In the genomic region with DNA sequence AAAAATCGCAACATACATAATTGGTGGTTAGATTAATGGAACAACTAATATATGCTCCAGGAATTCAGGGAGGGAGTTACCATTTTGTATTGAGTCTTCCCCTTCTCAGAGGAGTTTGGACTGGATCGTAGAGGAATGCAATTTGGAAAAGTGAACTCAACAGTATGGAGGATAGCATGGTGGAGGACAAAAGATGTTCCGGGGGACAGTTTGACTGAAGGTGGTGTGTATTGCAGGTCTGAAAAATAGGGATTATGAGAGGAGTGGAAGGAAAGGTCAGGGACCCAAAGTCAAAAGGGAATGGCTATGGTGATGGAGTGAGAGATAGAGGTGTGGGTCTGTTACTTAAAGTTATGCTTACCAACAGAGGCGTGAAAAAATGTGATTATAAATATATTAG, we compare ENCODE assay signal across 8 cellular contexts. TPM values are rescaled to one million over a fixed set of nuclear protein-coding genes. Genes with fewer than 3 reads are reported as not detected.
A peak's percentile ranks its signal among the peaks of the same experiment; 100 is the strongest.
DNase-seq lines count a peak whose midpoint lies in the region; ATAC-seq and TF ChIP-seq lines count a peak whose summit lies in the region.

No MANE protein-coding gene starts in this region.

- no peaks in the 10 kb centered on the region for H3K27me3 ChIP-seq in BE2C
- H3K27me3 ChIP-seq in dorsolateral prefrontal cortex: no peaks in the 10 kb centered on the region

- H3K27me3 Mint-ChIP-seq in natural killer cell treated with Interleukin-12 subunit alpha and Interleukin-12 subunit beta and Interleukin-15 and Interleukin-18, amount 100 ng/mL, for 72 hours: no peaks in the 10 kb centered on the region

- no peaks in the 10 kb centered on the region; the same call in 1 of the 2 replicates for H3K4me1 ChIP-seq in BE2C

- H3K4me3 Mint-ChIP-seq in natural killer cell treated with Interleukin-12 subunit alpha and Interleukin-12 subunit beta and Interleukin-15 and Interleukin-18, amount 100 ng/mL, for 72 hours: peak overlapping the region; percentile 74

- H3K4me3 ChIP-seq in BE2C (ENCODE audit: low read depth, low read length): peak overlapping the region; percentile 71
- peak overlapping the region; percentile 79 for H3K4me3 ChIP-seq in LNCaP clone FGC (ENCODE audit: low read depth, low read length)
- peak overlapping the region in 58 of 59 donors; percentile 59 to 95 (median 89) for H3K4me3 ChIP-seq in dorsolateral prefrontal cortex

- H3K9me3 Mint-ChIP-seq in natural killer cell treated with Interleukin-12 subunit alpha and Interleukin-12 subunit beta and Interleukin-15 and Interleukin-18, amount 100 ng/mL, for 72 hours: no peaks in the 10 kb centered on the region

- H3K27ac ChIP-seq in dorsolateral prefrontal cortex: peak overlapping the region in 10 of 59 donors; percentile 10 to 93 (median 85)

- intact Hi-C loops in dorsolateral prefrontal cortex (cut with DNase I): no loop called here

- TF ChIP-seq CTCF in BE2C (IDR thresholded peaks at IDR 0.05; ENCODE audit: low read depth, low read length): no peak
- TF ChIP-seq CTCF in LNCaP clone FGC (IDR thresholded peaks at IDR 0.05; ENCODE audit: control insufficient read depth, extremely low read depth, insufficient read depth): no peak
- TF ChIP-seq CTCF in dorsolateral prefrontal cortex (IDR thresholded peaks at IDR 0.05 in 54 of 56, conservative IDR thresholded peaks at IDR 0.05 in 2 of 56; ENCODE audit: low read depth in 1 of 56, partially characterized antibody in 56 of 56): no peak

- ATAC-seq in natural killer cell treated with Interleukin-12 subunit alpha and Interleukin-12 subunit beta and Interleukin-15 and Interleukin-18, amount 100 ng/mL, for 72 hours: no peak

- H3K4me1 Mint-ChIP-seq in natural killer cell treated with Interleukin-12 subunit alpha and Interleukin-12 subunit beta and Interleukin-15 and Interleukin-18, amount 100 ng/mL, for 72 hours (ENCODE audit: low read depth in 2 of 2): peaks cover 20 to 32% of the 10 kb centered on the region in 2 donors

- H3K27ac Mint-ChIP-seq in natural killer cell treated with Interleukin-12 subunit alpha and Interleukin-12 subunit beta and Interleukin-15 and Interleukin-18, amount 100 ng/mL, for 72 hours: peak overlapping the region; percentile 79 to 97

- no peak for DNase-seq in BE2C
- no peak for DNase-seq in LNCaP clone FGC (ENCODE audit: low read depth)
- no peak for DNase-seq in dorsolateral prefrontal cortex
- no peak for DNase-seq in natural killer cell treated with Interleukin-12 subunit alpha and Interleukin-12 subunit beta and Interleukin-15 and Interleukin-18, amount 100 ng/mL, for 72 hours (ENCODE audit: low spot score)
- no peak for DNase-seq in SKM-1 (lab: John Stamatoyannopoulos, UW; ENCODE audit: unreplicated experiment)
- no peak for DNase-seq in T1000 (lab: John Stamatoyannopoulos, UW)
- no peak for DNase-seq in stimulated activated CD4-positive, alpha-beta T cell treated with anti-CD3 and anti-CD28 coated beads, Interleukin-4, amount 100 ng/mL, for 4 hours
- DNase-seq in DMS153 (lab: John Stamatoyannopoulos, UW): no peak

- no peaks in the 10 kb centered on the region for H3K9me3 ChIP-seq in BE2C

- H3K36me3 Mint-ChIP-seq in natural killer cell treated with Interleukin-12 subunit alpha and Interleukin-12 subunit beta and Interleukin-15 and Interleukin-18, amount 100 ng/mL, for 72 hours: no peaks in the 10 kb centered on the region

- H3K36me3 ChIP-seq in BE2C: peaks cover 15% of the 10 kb centered on the region

RNA-seq across cellular contexts. Expression of gene DNAJC21, which starts 1.5 kb away (rescaled TPM):
- 26.4 TPM for polyA plus RNA-seq in BE2C (2012; ENCODE audit: insufficient read depth, insufficient read length, low read depth)
- 10 to 100 TPM; 26.8 to 56.6 (median 37.3) TPM for total RNA-seq in dorsolateral prefrontal cortex
- 10 to 100 TPM; 45.8 to 50.7 TPM for total RNA-seq in natural killer cell treated with Interleukin-12 subunit alpha and Interleukin-12 subunit beta and Interleukin-15 and Interleukin-18, amount 100 ng/mL, for 72 hours

RNA-seq across cellular contexts. Expression of gene BRIX1, which starts 15.4 kb away (rescaled TPM):
- polyA plus RNA-seq in BE2C (2012; ENCODE audit: insufficient read depth, insufficient read length, low read depth): 113 TPM
- total RNA-seq in dorsolateral prefrontal cortex: 10 to 100 TPM in 119 of 120 experiments, 1 to 10 TPM in 1; 9.9 to 27.7 (median 18.0) TPM
- 10 to 100 TPM; 48.8 to 73.7 TPM for total RNA-seq in natural killer cell treated with Interleukin-12 subunit alpha and Interleukin-12 subunit beta and Interleukin-15 and Interleukin-18, amount 100 ng/mL, for 72 hours

RNA-seq across cellular contexts. Expression of gene RAD1, which starts 15.6 kb away (rescaled TPM):
- polyA plus RNA-seq in BE2C (2012; ENCODE audit: insufficient read depth, insufficient read length, low read depth): 17.7 TPM
- total RNA-seq in dorsolateral prefrontal cortex: 10 to 100 TPM; 11.2 to 31.2 (median 21.8) TPM
- 10 to 100 TPM; 24.3 to 38.3 TPM for total RNA-seq in natural killer cell treated with Interleukin-12 subunit alpha and Interleukin-12 subunit beta and Interleukin-15 and Interleukin-18, amount 100 ng/mL, for 72 hours
